23 cellular contexts compared by ENCODE assay signal in the genomic region with DNA sequence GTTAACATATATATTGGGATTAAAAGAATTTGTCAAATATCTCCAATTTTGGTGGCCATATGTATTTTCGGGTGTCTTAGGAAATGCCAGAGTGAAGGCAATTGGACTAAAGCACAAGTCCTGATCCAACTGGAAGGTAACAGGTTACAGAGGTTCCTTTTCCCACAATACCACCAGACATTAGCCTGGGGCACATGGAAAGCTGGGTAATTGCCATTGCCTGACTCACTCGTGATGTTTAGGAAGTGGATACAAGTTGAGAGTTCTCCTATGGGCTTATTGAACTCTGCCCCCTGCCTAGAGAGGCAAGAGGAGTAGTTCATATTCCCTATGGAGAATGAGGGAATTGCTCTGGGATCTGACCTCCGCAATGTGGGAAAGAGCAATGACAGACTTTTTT. TPM values are rescaled to one million over a fixed set of nuclear protein-coding genes. Genes with fewer than 3 reads are reported as not detected.
"Had no signal": no experiment of that assay in that cellular context is flagged by ENCODE, and none has a peak within 500 bp of the region (broad histone marks: within the 10 kb centered on the region; RNA-seq: fewer than 3 reads in every experiment).

No MANE protein-coding gene starts in this region.

- H2AFZ ChIP-seq: PC-9 had no signal

- DNase-seq: activated CD4-positive, alpha-beta T cell treated with anti-CD3 and anti-CD28 coated beads for 4 hours; activated CD4-positive, CD25-positive, alpha-beta regulatory T cell; activated CD8-positive, alpha-beta memory T cell treated with anti-CD3 and anti-CD28 coated beads, Interleukin-2, amount 50 U/mL, for 4 hours; activated CD8-positive, alpha-beta T cell treated with anti-CD3 and anti-CD28 coated beads for 36 hours; aorta; Kasumi-1; KBM-7; MV-4-11; NCI-H1092 treated with DMSO at 0.1 percent for 48 hours; NCI-H1417 treated with DMSO at 0.1 percent for 48 hours; NCI-H1694; NCI-H2029; NCI-H2107; NCI-H2171 treated with DMSO at 0.1 percent for 48 hours; NCI-H345; NCI-H510A; NCI-H526 treated with DMSO at 0.1 percent for 48 hours; SIG-M5; T-cell; T-helper 2 cell had no signal

- H3K4me3 ChIP-seq: PC-9, SK-N-MC had no signal

- H3K27ac ChIP-seq: PC-9, SK-N-MC, VCaP had no signal

- H3K4me2 ChIP-seq: PC-9 had no signal

RNA-seq across cellular contexts. Expression of a gene that starts 5.7 kb away (rescaled TPM):
- total RNA-seq: PC-9 had no signal
